28 cellular contexts compared by ENCODE assay signal in genomic region chr12:2764398-2764797, GRCh38. TPM values are rescaled to one million over a fixed set of nuclear protein-coding genes. Genes with fewer than 3 reads are reported as not detected.
DNase-seq lines count a peak whose midpoint lies in the region; ATAC-seq and TF ChIP-seq lines count a peak whose summit lies in the region.
"Had no signal": no experiment of that assay in that cellular context is flagged by ENCODE, and none has a peak within 500 bp of the region (broad histone marks: within the 10 kb centered on the region; RNA-seq: fewer than 3 reads in every experiment).

No MANE protein-coding gene starts in this region.

- H3K27ac ChIP-seq in C4-2B = peak overlapping the region; percentile 81
- H3K27ac ChIP-seq in VCaP = peak overlapping the region; percentile 97
- H3K27ac ChIP-seq in right lobe of liver = peak overlapping the region in 2 of 3 donors; percentile 37 to 40
- peak overlapping the region in 2 of 3 donors; percentile 34 to 53 for H3K27ac ChIP-seq in thyroid gland
- H3K27ac ChIP-seq: A549; BLaER1 treated with 17β-estradiol and CSF1 and Interleukin-3, amounts not matched to agents 10 nM and 100 nM; SJSA1 had no signal

- intact Hi-C loops in right lobe of liver (cut with DNase I) (no loop called here), thyroid gland (cut with DNase I) (no loop called here)

- no peak for TF ChIP-seq CTCF in C4-2B (conservative IDR thresholded peaks at IDR 0.05)
- no peak for TF ChIP-seq CTCF in VCaP (conservative IDR thresholded peaks at IDR 0.05)
- TF ChIP-seq CTCF in right lobe of liver (IDR thresholded peaks at IDR 0.05) = no peak
- no peak for TF ChIP-seq CTCF in thyroid gland (IDR thresholded peaks at IDR 0.05)

- DNase-seq in right lobe of liver = no peak
- no peak for DNase-seq in thyroid gland
- no peak for DNase-seq in NCI-H2227 treated with DMSO at 0.1 percent for 48 hours (lab: John Stamatoyannopoulos, UW)
- no peak for DNase-seq in hippocampal formation (lab: John Stamatoyannopoulos, UW)
- DNase-seq: AML-193, DMS 273 treated with DMSO at 0.1 percent for 48 hours, DMS79, EL, GDM1, HFFc6, Kasumi-1, NCI-H1694 treated with DMSO at 0.1 percent for 48 hours, NCI-H2171 treated with DMSO at 0.1 percent for 48 hours, NCI-H524 treated with DMSO at 0.1 percent for 48 hours, NCI-H774, Right ventricle myocardium superior, RPMI8226 had no signal

- peak; percentile 93 to 99 (median 96) for ATAC-seq in right lobe of liver
- no peak for ATAC-seq in GM19035 (IDR thresholded peaks at IDR 0.05; ENCODE audit: unreplicated experiment)
- ATAC-seq: A549; CD8-positive, alpha-beta T cell; GM12878; K562 had no signal

- no peak overlapping the region for H3K4me3 ChIP-seq in right lobe of liver
- no peak overlapping the region for H3K4me3 ChIP-seq in thyroid gland (replicated peaks in 1 of 3)
- H3K4me3 ChIP-seq: A549; BLaER1 treated with 17β-estradiol and CSF1 and Interleukin-3, amounts not matched to agents 10 nM and 100 nM; GM12878; GM23338; HAP-1; K562; SJSA1 had no signal

- H3K9me3 ChIP-seq in right lobe of liver (no peaks in the 10 kb centered on the region), thyroid gland (no peaks in the 10 kb centered on the region)
- H3K9me3 ChIP-seq: A549; BLaER1 treated with 17β-estradiol and CSF1 and Interleukin-3, amounts not matched to agents 10 nM and 100 nM; HAP-1; SJSA1 had no signal

- H3K4me1 ChIP-seq in right lobe of liver (peaks cover 0 to 20% (median 9%) of the 10 kb centered on the region in 4 donors), thyroid gland (peaks cover 22 to 29% of the 10 kb centered on the region in 2 donors)
- H3K4me1 ChIP-seq: A549; BLaER1 treated with 17β-estradiol and CSF1 and Interleukin-3, amounts not matched to agents 10 nM and 100 nM; HAP-1; SJSA1 had no signal

- no peaks in the 10 kb centered on the region for H3K27me3 ChIP-seq in right lobe of liver
- H3K27me3 ChIP-seq in thyroid gland = no peaks in the 10 kb centered on the region
- H3K27me3 ChIP-seq: BLaER1 treated with 17β-estradiol and CSF1 and Interleukin-3, amounts not matched to agents 10 nM and 100 nM had no signal

- H3K36me3 ChIP-seq in right lobe of liver (no peaks in the 10 kb centered on the region), thyroid gland (no peaks in the 10 kb centered on the region)
- H3K36me3 ChIP-seq: BLaER1 treated with 17β-estradiol and CSF1 and Interleukin-3, amounts not matched to agents 10 nM and 100 nM; HAP-1; SJSA1 had no signal

- TF ChIP-seq POLR2A in right lobe of liver (IDR thresholded peaks at IDR 0.05) (no peak), thyroid gland (IDR thresholded peaks at IDR 0.05) (no peak)

RNA-seq across cellular contexts. Expression of gene FKBP4, which starts 30.4 kb away (rescaled TPM):
- total RNA-seq in right lobe of liver = 100 to 1,000 TPM in 1 of 6 experiments, 10 to 100 TPM in 5; 27.0 to 124 (median 48.4) TPM
- 10 to 100 TPM; 43.5 to 69.9 (median 47.0) TPM for total RNA-seq in thyroid gland

RNA-seq across cellular contexts. Expression of gene ITFG2, which starts 48.1 kb away (rescaled TPM):
- total RNA-seq in right lobe of liver (10 to 100 TPM; 11.3 to 20.5 (median 14.4) TPM), thyroid gland (10 to 100 TPM; 40.6 to 87.9 (median 64.7) TPM)

Comparison
In these comparisons a context has a peak if more than half of its experiments do, and no peak if none do; other contexts are left out.
1. H3K27ac ChIP-seq: peak in every context shown above with its lines; median percentile 97 in VCaP; 81 in C4-2B; 44 in thyroid gland; 38 in right lobe of liver.